In genomic region chr3:190586631-190587000, GRCh38 we compare ENCODE assay signal across 9 cellular contexts.
A peak's percentile ranks its signal among the peaks of the same experiment; 100 is the strongest.
DNase-seq lines count a peak whose midpoint lies in the region; ATAC-seq and TF ChIP-seq lines count a peak whose summit lies in the region.
"Had no signal": no experiment of that assay in that cellular context is flagged by ENCODE, and none has a peak within 500 bp of the region (broad histone marks: within the 10 kb centered on the region; RNA-seq: fewer than 3 reads in every experiment).

No MANE protein-coding gene starts in this region.

- H3K9me3 ChIP-seq in adrenal gland (replicated peaks in 1 of 3), result no peaks in the 10 kb centered on the region
- H3K9me3 ChIP-seq in aorta (ENCODE audit: control insufficient read depth, low read length), result no peaks in the 10 kb centered on the region

- peak overlapping the region; percentile 28 for H3K4me3 Mint-ChIP-seq in stimulated activated memory B cell treated with anti-CD40 and anti-IgM and Interleukin-4, amounts not matched to agents 10 μg/mL and 1 μg/mL and 100 μg/mL, for 72 hours

- TF ChIP-seq POLR2A in adrenal gland (IDR thresholded peaks at IDR 0.05), result no peak

- no peaks in the 10 kb centered on the region for H3K27me3 ChIP-seq in adrenal gland
- H3K27me3 ChIP-seq in aorta (ENCODE audit: control insufficient read depth in 1 of 2, insufficient read depth in 2 of 2, low read length in 1 of 2), result no peaks in the 10 kb centered on the region
- H3K27me3 ChIP-seq: cardiac muscle cell had no signal

- H3K27ac Mint-ChIP-seq in stimulated activated memory B cell treated with anti-CD40 and anti-IgM and Interleukin-4, amounts not matched to agents 10 μg/mL and 1 μg/mL and 100 μg/mL, for 72 hours, result peak overlapping the region; percentile 73

- DNase-seq in Right ventricle myocardium superior (no peak), Right ventricle myocardium inferior (ENCODE audit: missing footprints) (no peak), foreskin fibroblast (peak; percentile 52 to 73), adrenal gland (no peak), aorta (no peak)
- peak; percentile 19 for DNase-seq in activated CD4-positive, CD25-positive, alpha-beta regulatory T cell treated with anti-CD3 and anti-CD28 coated beads, Interleukin-2, amount 50 U/mL, for 16 hours (ENCODE audit: low read depth, low spot score)

- H3K4me1 Mint-ChIP-seq in stimulated activated memory B cell treated with anti-CD40 and anti-IgM and Interleukin-4, amounts not matched to agents 10 μg/mL and 1 μg/mL and 100 μg/mL, for 72 hours, result peaks cover 29% of the 10 kb centered on the region

- intact Hi-C loops in Right ventricle myocardium superior (cut with DNase I) (no loop called here), Right ventricle myocardium inferior (cut with DNase I) (no loop called here), adrenal gland (cut with DNase I) (no loop called here), aorta (cut with DNase I) (no loop called here)

- H3K36me3 ChIP-seq in adrenal gland (replicated peaks in 1 of 2) (no peaks in the 10 kb centered on the region), aorta (ENCODE audit: control insufficient read depth in 1 of 2, insufficient read depth in 2 of 2, low read length in 1 of 2) (no peaks in the 10 kb centered on the region)
- H3K36me3 ChIP-seq: cardiac muscle cell had no signal

- H3K27ac ChIP-seq in adrenal gland, result no peak overlapping the region
- no peak overlapping the region for H3K27ac ChIP-seq in aorta (ENCODE audit: low read depth in 1 of 2, low read length in 2 of 2)
- H3K27ac ChIP-seq: cardiac muscle cell had no signal

- WGBS in adrenal gland, 4 donors, result 46 to 62% (median 55%) methylated on average over 4 of the region's 4 CpGs
- WGBS in aorta, 2 donors, result 76% methylated on average over 4 of the region's 4 CpGs

- TF ChIP-seq CTCF in foreskin fibroblast (IDR thresholded peaks at IDR 0.05; ENCODE audit: low read depth, low read length) (no peak), adrenal gland (IDR thresholded peaks at IDR 0.05) (no peak)

- peaks cover 7% of the 10 kb centered on the region for H3K36me3 Mint-ChIP-seq in stimulated activated memory B cell treated with anti-CD40 and anti-IgM and Interleukin-4, amounts not matched to agents 10 μg/mL and 1 μg/mL and 100 μg/mL, for 72 hours

- H3K4me3 ChIP-seq in foreskin fibroblast (ENCODE audit: low read depth in 1 of 2, low read length in 2 of 2), result no peak overlapping the region
- H3K4me3 ChIP-seq in adrenal gland, result no peak overlapping the region
- H3K4me3 ChIP-seq in aorta (ENCODE audit: low read length in 2 of 2), result no peak overlapping the region
- H3K4me3 ChIP-seq: cardiac muscle cell had no signal

- H3K4me1 ChIP-seq in adrenal gland (replicated peaks in 1 of 2), result peaks cover 0 to 10% of the 10 kb centered on the region in 2 donors
- peaks cover 0 to 2% of the 10 kb centered on the region in 2 donors for H3K4me1 ChIP-seq in aorta (ENCODE audit: control insufficient read depth in 1 of 2, insufficient read depth in 2 of 2, low read length in 2 of 2)

- H3K27me3 Mint-ChIP-seq in stimulated activated memory B cell treated with anti-CD40 and anti-IgM and Interleukin-4, amounts not matched to agents 10 μg/mL and 1 μg/mL and 100 μg/mL, for 72 hours, result no peaks in the 10 kb centered on the region

- H3K9me3 Mint-ChIP-seq in stimulated activated memory B cell treated with anti-CD40 and anti-IgM and Interleukin-4, amounts not matched to agents 10 μg/mL and 1 μg/mL and 100 μg/mL, for 72 hours, result no peaks in the 10 kb centered on the region

- peak; percentile 15 for ATAC-seq in Right ventricle myocardium superior (ENCODE audit: poor library complexity)
- ATAC-seq in Right ventricle myocardium inferior, result no peak
- peak; percentile 92 for ATAC-seq in HG03108 (IDR thresholded peaks at IDR 0.05; ENCODE audit: unreplicated experiment)
- peak; percentile 87 for ATAC-seq in stimulated activated memory B cell treated with anti-CD40 and anti-IgM and Interleukin-4, amounts not matched to agents 10 μg/mL and 1 μg/mL and 100 μg/mL, for 72 hours
- ATAC-seq in aorta (ENCODE audit: low FRiP score), result no peak

Comparison
In these comparisons a context has a peak if more than half of its experiments do, and no peak if none do; other contexts are left out.
1. ATAC-seq: peak in Right ventricle myocardium superior (single experiment), HG03108 (single experiment) and stimulated activated memory B cell treated with anti-CD40 and anti-IgM and Interleukin-4, amounts not matched to agents 10 μg/mL and 1 μg/mL and 100 μg/mL, for 72 hours (single experiment); none in Right ventricle myocardium inferior (single experiment) and aorta (single experiment).
2. DNase-seq: peak in activated CD4-positive, CD25-positive, alpha-beta regulatory T cell treated with anti-CD3 and anti-CD28 coated beads, Interleukin-2, amount 50 U/mL, for 16 hours (single experiment) and foreskin fibroblast (2 of 2); none in Right ventricle myocardium superior (single experiment), Right ventricle myocardium inferior (single experiment), adrenal gland (0 of 7) and aorta (0 of 2).